In the genomic region with DNA sequence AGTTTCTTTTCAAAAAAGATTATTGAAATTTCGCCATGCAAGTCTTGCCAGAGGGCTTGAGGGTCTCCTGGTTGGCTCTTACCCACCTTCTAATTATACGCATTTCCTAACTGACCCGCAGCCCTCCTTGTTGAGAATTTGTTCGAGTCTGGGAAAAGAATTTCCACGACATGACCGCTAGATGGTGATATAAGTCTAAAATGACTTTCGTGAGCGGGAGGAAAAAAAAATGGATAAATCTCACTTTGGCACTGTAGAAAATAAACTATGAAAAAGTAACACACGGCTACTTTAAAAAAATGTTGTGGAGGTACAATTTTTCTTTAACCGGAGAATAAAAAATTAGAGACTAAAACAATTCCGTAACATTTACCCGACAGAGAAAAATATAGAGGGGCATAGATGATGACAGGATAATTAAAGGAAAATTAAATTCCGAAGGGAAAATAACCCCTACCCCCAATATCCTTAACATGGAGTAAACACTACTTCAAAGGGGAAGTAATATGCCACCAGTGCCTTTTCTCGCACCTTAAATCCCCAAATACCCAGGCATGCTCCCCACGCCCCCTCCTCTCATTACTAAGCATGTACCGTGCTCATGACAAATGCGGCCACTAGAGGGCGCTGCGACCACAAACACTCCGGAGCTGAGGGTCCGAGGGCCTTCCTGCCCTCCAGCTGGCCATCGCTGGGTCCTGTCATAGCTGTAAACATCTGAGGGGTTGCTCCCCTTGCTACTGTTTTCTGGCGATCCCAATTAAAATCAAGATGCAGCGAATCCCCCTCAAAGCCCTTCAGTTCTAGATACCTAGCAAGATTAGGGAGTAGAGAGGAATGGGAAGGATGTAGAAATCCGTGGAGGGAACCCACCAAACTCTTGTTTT, we compare ENCODE assay signal across 8 cellular contexts.
DNase-seq lines count a peak whose midpoint lies in the region; ATAC-seq and TF ChIP-seq lines count a peak whose summit lies in the region.

No MANE protein-coding gene starts in this region.

- intact Hi-C loops in activated naive CD4-positive, alpha-beta T cell treated with anti-CD3 and anti-CD28 coated beads for 36 hours (cut with micrococcal nuclease), result loop anchor here (1.0 to 2.0 kb wide), 3 partner anchors 51 to 1049 kb away; no protein-coding TSS in a partner anchor
- intact Hi-C loops in head of caudate nucleus (cut with DNase I), result loop anchor here (5.0 kb wide), 2 partner anchors 285 to 1050 kb away; no protein-coding TSS in a partner anchor
- intact Hi-C loops in posterior vena cava (cut with DNase I), result loop anchor here (5.0 to 10.0 kb wide), 4 partner anchors 287 to 1050 kb away; no protein-coding TSS in a partner anchor

- peak; percentile 88 for TF ChIP-seq CTCF in AG09309 (IDR thresholded peaks at IDR 0.05; ENCODE audit: control insufficient read depth, insufficient read depth, low read depth, low read length, missing control alignments)
- TF ChIP-seq CTCF in GM13976 (IDR thresholded peaks at IDR 0.05; ENCODE audit: borderline replicate concordance, control extremely low read depth, extremely low read depth, insufficient read depth, missing control alignments), result peak; percentile 70
- peak; percentile 76 for TF ChIP-seq CTCF in progenitor cell of endocrine pancreas (IDR thresholded peaks at IDR 0.05; ENCODE audit: unreplicated experiment)

- peaks cover 12% of the 10 kb centered on the region for H3K27me3 Mint-ChIP-seq in activated naive CD4-positive, alpha-beta T cell treated with anti-CD3 and anti-CD28 coated beads for 36 hours (ENCODE audit: low read depth)
- peaks cover 65% of the 10 kb centered on the region for H3K27me3 Mint-ChIP-seq in progenitor cell of endocrine pancreas

- CTCF ChIA-PET in activated naive CD4-positive, alpha-beta T cell treated with anti-CD3 and anti-CD28 coated beads for 36 hours (lab: Charles Lee), result interaction anchor here (0.6 to 1.5 kb wide), 6 partner anchors 14 to 1048 kb away, joined by 3 to 5 read pairs (median 4); no protein-coding TSS in a partner anchor

- ATAC-seq in HG03571 (IDR thresholded peaks at IDR 0.05; ENCODE audit: unreplicated experiment), result peak; percentile 68

- H3K4me3 ChIP-seq in AG09309 (ENCODE audit: control insufficient read depth, low read depth, low read length), result no peak overlapping the region

- H3K9me3 Mint-ChIP-seq in activated naive CD4-positive, alpha-beta T cell treated with anti-CD3 and anti-CD28 coated beads for 36 hours, result no peaks in the 10 kb centered on the region
- no peaks in the 10 kb centered on the region for H3K9me3 Mint-ChIP-seq in progenitor cell of endocrine pancreas (ENCODE audit: low read depth)

- no peak overlapping the region for H3K27ac Mint-ChIP-seq in activated naive CD4-positive, alpha-beta T cell treated with anti-CD3 and anti-CD28 coated beads for 36 hours
- peak overlapping the region; percentile 18 for H3K27ac Mint-ChIP-seq in progenitor cell of endocrine pancreas

- no peak overlapping the region for H3K4me3 Mint-ChIP-seq in activated naive CD4-positive, alpha-beta T cell treated with anti-CD3 and anti-CD28 coated beads for 36 hours
- peak overlapping the region; percentile 66 for H3K4me3 Mint-ChIP-seq in progenitor cell of endocrine pancreas (ENCODE audit: low read depth)

- no peaks in the 10 kb centered on the region for H3K36me3 Mint-ChIP-seq in activated naive CD4-positive, alpha-beta T cell treated with anti-CD3 and anti-CD28 coated beads for 36 hours (ENCODE audit: low read depth)
- H3K36me3 Mint-ChIP-seq in progenitor cell of endocrine pancreas (ENCODE audit: insufficient read depth), result no peaks in the 10 kb centered on the region

- peak; percentile 17 for DNase-seq in AG09309 (ENCODE audit: low read depth)
- DNase-seq in GM13976 (ENCODE audit: low spot score), result peak; percentile 66
- DNase-seq in NCI-H748 (lab: John Stamatoyannopoulos, UW; ENCODE audit: unreplicated experiment), result peak; percentile 71
- peak; percentile 53 for DNase-seq in activated naive CD4-positive, alpha-beta T cell treated with anti-CD3 and anti-CD28 coated beads for 36 hours
- DNase-seq in head of caudate nucleus, result peak in 41 of 42 donors; percentile 58 to 90 (median 75)
- DNase-seq in progenitor cell of endocrine pancreas (ENCODE audit: low spot score, unreplicated experiment), result peak; percentile 76
- no peak for DNase-seq in posterior vena cava (ENCODE audit: low spot score)

- in situ Hi-C loops in GM13976 (cut with MboI; ENCODE audit: low sequenced_read_pairs, unreplicated experiment), result loop anchor here (25.0 kb wide), 1 partner anchor 890 kb away; no protein-coding TSS in a partner anchor

- H3K4me1 Mint-ChIP-seq in activated naive CD4-positive, alpha-beta T cell treated with anti-CD3 and anti-CD28 coated beads for 36 hours (ENCODE audit: low read depth), result peaks cover 4% of the 10 kb centered on the region
- peaks cover 4% of the 10 kb centered on the region for H3K4me1 Mint-ChIP-seq in progenitor cell of endocrine pancreas (ENCODE audit: low read depth)
